Comparison of ENCODE assay signal across 1 cellular context in the genomic region with DNA sequence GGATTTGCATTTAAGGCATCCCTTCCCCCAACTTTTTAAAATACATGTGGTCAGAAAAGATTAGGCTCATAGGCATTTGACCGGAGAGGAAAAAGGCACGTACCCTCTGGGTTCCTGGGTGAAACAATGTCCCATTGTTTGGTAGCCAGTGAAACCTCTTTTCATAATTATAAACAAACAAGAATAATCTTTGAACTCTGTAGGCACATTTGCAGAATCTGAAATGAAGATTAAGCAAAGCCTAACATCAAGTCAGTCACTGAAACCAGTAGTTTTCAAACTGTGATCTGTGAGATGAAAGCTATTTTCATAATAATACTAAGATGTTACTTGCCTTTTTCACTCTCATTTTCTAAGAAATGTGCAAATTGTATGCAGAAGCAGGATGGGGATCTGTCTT.
A peak's percentile ranks its signal among the peaks of the same experiment; 100 is the strongest.
TF ChIP-seq lines count a peak whose summit lies in the region.

No MANE protein-coding gene starts in this region.

TF ChIP-seq in HepG2, 621 proteins besides CTCF, POLR2A, EP300 and RAD21 (continued from another document and continues in another):
- TF ChIP-seq, protein P1, sequence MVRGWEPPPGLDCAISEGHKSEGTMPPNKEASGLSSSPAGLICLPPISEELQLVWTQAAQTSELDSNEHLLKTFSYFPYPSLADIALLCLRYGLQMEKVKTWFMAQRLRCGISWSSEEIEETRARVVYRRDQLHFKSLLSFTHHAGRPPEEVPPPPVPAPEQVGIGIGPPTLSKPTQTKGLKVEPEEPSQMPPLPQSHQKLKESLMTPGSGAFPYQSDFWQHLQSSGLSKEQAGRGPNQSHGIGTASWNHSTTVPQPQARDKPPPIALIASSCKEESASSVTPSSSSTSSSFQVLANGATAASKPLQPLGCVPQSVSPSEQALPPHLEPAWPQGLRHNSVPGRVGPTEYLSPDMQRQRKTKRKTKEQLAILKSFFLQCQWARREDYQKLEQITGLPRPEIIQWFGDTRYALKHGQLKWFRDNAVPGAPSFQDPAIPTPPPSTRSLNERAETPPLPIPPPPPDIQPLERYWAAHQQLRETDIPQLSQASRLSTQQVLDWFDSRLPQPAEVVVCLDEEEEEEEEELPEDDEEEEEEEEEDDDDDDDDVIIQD (CRISPR knock-in tag; IDR thresholded peaks at IDR 0.05; ENCODE audit: low read depth) = peak; percentile 46; the same call in 1 of the 2 replicates
- no peak for TF ChIP-seq MBD4 (IDR thresholded peaks at IDR 0.05; ENCODE audit: borderline replicate concordance, low read length)
- TF ChIP-seq FOXA1 (IDR thresholded peaks at IDR 0.05) = no peak
- TF ChIP-seq FOXA1 (CRISPR knock-in tag; IDR thresholded peaks at IDR 0.05) = peak; percentile 46; the same call in 1 of the 2 replicates
- peak; percentile 85 for TF ChIP-seq GATAD2A (CRISPR knock-in tag; IDR thresholded peaks at IDR 0.05)
- TF ChIP-seq, protein P2, sequence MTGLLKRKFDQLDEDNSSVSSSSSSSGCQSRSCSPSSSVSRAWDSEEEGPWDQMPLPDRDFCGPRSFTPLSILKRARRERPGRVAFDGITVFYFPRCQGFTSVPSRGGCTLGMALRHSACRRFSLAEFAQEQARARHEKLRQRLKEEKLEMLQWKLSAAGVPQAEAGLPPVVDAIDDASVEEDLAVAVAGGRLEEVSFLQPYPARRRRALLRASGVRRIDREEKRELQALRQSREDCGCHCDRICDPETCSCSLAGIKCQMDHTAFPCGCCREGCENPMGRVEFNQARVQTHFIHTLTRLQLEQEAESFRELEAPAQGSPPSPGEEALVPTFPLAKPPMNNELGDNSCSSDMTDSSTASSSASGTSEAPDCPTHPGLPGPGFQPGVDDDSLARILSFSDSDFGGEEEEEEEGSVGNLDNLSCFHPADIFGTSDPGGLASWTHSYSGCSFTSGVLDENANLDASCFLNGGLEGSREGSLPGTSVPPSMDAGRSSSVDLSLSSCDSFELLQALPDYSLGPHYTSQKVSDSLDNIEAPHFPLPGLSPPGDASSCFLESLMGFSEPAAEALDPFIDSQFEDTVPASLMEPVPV (CRISPR knock-in tag; IDR thresholded peaks at IDR 0.05) = no peak
- TF ChIP-seq, protein P3, sequence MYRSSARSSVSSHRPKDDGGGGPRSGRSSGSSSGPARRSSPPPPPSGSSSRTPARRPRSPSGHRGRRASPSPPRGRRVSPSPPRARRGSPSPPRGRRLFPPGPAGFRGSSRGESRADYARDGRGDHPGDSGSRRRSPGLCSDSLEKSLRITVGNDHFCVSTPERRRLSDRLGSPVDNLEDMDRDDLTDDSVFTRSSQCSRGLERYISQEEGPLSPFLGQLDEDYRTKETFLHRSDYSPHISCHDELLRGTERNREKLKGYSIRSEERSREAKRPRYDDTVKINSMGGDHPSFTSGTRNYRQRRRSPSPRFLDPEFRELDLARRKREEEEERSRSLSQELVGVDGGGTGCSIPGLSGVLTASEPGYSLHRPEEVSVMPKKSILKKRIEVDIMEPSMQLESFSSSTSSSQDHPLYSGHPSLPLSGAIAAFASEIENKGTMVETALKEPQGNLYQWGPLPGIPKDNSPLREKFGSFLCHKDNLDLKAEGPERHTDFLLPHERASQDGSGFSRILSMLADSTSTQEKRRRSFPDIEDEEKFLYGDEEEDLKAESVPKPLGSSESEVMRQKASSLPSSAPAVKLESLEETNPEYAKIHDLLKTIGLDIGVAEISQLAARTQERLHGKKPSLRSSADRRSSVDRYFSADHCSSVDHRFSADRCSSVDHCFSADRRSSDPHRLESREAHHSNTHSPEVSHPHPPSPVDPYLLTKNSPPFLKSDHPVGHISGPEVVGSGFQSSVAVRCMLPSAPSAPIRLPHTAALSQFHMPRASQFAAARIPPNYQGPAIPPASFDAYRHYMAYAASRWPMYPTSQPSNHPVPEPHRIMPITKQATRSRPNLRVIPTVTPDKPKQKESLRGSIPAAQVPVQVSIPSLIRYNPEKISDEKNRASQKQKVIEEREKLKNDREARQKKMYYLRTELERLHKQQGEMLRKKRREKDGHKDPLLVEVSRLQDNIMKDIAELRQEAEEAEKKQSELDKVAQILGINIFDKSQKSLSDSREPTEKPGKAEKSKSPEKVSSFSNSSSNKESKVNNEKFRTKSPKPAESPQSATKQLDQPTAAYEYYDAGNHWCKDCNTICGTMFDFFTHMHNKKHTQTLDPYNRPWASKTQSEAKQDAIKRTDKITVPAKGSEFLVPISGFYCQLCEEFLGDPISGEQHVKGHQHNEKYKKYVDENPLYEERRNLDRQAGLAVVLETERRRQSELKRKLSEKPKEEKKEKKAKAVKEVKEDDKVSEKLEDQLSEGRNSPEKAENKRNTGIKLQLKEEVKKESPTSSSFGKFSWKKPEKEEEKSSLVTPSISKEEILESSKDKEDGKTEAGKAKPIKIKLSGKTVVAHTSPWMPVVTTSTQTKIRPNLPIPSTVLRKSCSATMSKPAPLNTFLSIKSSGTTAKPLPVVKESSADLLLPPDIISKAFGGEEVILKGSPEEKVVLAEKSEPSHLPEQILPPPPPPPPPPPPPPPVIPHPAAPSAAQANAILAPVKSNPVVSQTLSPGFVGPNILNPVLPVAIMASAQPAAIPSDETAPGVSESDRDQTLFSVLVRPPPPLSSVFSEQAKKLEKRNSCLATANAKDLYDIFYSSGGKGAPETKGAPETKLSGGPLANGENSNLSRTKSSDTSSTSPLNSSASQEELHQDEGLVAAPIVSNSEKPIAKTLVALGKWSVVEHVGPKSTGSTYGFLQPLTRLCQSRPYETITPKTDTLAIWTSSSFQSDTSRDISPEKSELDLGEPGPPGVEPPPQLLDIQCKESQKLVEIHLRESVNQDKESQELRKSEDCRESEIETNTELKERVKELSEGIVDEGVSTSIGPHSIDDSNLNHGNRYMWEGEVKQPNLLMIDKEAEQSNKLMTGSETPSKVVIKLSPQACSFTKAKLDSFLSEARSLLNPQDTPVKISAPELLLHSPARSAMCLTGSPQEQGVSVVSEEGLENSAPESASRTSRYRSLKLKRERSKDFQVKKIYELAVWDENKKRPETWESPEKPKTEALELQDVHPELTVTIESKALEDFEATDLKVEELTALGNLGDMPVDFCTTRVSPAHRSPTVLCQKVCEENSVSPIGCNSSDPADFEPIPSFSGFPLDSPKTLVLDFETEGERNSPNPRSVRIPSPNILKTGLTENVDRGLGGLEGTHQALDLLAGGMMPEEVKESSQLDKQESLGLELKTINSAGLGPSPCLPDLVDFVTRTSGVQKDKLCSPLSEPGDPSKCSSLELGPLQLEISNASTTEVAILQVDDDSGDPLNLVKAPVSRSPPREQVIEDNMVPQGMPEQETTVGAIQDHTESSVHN (CRISPR knock-in tag; IDR thresholded peaks at IDR 0.05) = no peak
- TF ChIP-seq, protein P4, sequence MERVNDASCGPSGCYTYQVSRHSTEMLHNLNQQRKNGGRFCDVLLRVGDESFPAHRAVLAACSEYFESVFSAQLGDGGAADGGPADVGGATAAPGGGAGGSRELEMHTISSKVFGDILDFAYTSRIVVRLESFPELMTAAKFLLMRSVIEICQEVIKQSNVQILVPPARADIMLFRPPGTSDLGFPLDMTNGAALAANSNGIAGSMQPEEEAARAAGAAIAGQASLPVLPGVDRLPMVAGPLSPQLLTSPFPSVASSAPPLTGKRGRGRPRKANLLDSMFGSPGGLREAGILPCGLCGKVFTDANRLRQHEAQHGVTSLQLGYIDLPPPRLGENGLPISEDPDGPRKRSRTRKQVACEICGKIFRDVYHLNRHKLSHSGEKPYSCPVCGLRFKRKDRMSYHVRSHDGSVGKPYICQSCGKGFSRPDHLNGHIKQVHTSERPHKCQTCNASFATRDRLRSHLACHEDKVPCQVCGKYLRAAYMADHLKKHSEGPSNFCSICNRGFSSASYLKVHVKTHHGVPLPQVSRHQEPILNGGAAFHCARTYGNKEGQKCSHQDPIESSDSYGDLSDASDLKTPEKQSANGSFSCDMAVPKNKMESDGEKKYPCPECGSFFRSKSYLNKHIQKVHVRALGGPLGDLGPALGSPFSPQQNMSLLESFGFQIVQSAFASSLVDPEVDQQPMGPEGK (CRISPR knock-in tag; IDR thresholded peaks at IDR 0.05) = no peak
- TF ChIP-seq THAP11 (CRISPR knock-in tag; IDR thresholded peaks at IDR 0.05) = 0 out of 2 replicates have a peak, but pooled peaks have one; percentile 13
- TF ChIP-seq, protein P5, sequence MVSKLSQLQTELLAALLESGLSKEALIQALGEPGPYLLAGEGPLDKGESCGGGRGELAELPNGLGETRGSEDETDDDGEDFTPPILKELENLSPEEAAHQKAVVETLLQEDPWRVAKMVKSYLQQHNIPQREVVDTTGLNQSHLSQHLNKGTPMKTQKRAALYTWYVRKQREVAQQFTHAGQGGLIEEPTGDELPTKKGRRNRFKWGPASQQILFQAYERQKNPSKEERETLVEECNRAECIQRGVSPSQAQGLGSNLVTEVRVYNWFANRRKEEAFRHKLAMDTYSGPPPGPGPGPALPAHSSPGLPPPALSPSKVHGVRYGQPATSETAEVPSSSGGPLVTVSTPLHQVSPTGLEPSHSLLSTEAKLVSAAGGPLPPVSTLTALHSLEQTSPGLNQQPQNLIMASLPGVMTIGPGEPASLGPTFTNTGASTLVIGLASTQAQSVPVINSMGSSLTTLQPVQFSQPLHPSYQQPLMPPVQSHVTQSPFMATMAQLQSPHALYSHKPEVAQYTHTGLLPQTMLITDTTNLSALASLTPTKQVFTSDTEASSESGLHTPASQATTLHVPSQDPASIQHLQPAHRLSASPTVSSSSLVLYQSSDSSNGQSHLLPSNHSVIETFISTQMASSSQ (IDR thresholded peaks at IDR 0.05; ENCODE audit: low read depth) = no peak
- TF ChIP-seq, protein P5 (CRISPR knock-in tag; IDR thresholded peaks at IDR 0.05; ENCODE audit: borderline replicate concordance) = peak; percentile 16; the same call in 1 of the 2 replicates
- no peak for TF ChIP-seq BATF2 (CRISPR knock-in tag; IDR thresholded peaks at IDR 0.05)
- TF ChIP-seq ZNF235 (CRISPR knock-in tag; IDR thresholded peaks at IDR 0.05; ENCODE audit: borderline replicate concordance) = no peak
- no peak for TF ChIP-seq CEBPZ (IDR thresholded peaks at IDR 0.05; ENCODE audit: low read length)
- no peak for TF ChIP-seq ZNF337 (CRISPR knock-in tag; IDR thresholded peaks at IDR 0.05; ENCODE audit: borderline replicate concordance, low read depth)
- no peak for TF ChIP-seq DNMT1 (CRISPR knock-in tag; IDR thresholded peaks at IDR 0.05)
- no peak for TF ChIP-seq KDM2A (CRISPR knock-in tag; IDR thresholded peaks at IDR 0.05; ENCODE audit: borderline replicate concordance, low read depth)
- TF ChIP-seq, protein P6, sequence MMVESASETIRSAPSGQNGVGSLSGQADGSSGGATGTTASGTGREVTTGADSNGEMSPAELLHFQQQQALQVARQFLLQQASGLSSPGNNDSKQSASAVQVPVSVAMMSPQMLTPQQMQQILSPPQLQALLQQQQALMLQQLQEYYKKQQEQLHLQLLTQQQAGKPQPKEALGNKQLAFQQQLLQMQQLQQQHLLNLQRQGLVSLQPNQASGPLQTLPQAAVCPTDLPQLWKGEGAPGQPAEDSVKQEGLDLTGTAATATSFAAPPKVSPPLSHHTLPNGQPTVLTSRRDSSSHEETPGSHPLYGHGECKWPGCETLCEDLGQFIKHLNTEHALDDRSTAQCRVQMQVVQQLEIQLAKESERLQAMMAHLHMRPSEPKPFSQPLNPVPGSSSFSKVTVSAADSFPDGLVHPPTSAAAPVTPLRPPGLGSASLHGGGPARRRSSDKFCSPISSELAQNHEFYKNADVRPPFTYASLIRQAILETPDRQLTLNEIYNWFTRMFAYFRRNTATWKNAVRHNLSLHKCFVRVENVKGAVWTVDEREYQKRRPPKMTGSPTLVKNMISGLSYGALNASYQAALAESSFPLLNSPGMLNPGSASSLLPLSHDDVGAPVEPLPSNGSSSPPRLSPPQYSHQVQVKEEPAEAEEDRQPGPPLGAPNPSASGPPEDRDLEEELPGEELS (CRISPR knock-in tag; IDR thresholded peaks at IDR 0.05) = peak; percentile 64; the same call in 1 of the 2 replicates
- TF ChIP-seq ADNP (CRISPR knock-in tag; IDR thresholded peaks at IDR 0.05) = no peak
- no peak for TF ChIP-seq CHCHD3 (CRISPR knock-in tag; IDR thresholded peaks at IDR 0.05)
- no peak for TF ChIP-seq ZC3H13 (CRISPR knock-in tag; IDR thresholded peaks at IDR 0.05)
- TF ChIP-seq HNF4A (CRISPR knock-in tag; IDR thresholded peaks at IDR 0.05) = peak; percentile 77
- TF ChIP-seq CREM (IDR thresholded peaks at IDR 0.05) = peak; percentile 62
- no peak for TF ChIP-seq CREM (CRISPR knock-in tag; IDR thresholded peaks at IDR 0.05)
- no peak for TF ChIP-seq ZNF780A (CRISPR knock-in tag; IDR thresholded peaks at IDR 0.05)
